ENCODE assay signal across 36 cellular contexts in the genomic region with DNA sequence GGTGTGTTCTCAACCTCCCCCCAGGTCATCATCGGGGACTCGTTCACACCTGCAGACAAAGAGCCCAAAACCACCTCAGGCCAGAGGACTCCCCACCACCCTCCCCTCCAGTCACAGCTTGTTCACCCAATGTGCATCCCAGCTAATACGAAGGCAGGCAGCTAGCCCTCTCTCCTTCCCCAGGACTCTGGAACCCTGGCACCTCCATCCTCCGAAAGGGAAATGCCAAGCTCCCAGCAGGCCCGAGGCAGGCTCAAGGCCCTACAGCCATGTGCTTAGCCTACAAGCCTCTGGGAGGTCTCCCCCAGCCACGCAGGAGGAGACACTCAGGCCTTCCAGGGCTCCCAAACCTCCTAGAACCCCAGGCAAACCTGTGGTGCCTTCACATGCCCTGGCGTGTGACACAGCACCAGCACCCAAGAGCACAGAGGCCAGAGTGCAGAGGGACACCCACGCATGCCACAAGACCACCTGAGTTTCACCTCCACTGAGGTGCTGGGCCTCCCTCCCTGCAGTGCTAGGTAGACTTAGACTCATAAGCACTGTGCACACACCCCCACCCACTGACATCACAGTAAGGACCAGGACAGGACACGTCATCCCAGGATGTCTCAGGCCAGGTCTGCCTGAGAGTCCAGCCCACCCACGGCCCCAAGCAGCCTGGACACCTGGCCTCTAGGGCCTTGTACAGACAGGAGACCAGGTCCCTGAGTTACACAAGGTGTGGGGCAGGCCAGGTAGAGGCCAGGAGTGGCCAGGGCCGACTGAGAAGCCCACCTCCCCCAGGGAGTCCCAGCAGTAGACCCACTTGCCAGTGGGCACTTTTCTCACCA. TPM values are rescaled to one million over a fixed set of nuclear protein-coding genes. Genes with fewer than 3 reads are reported as not detected.
"Had no signal": no experiment of that assay in that cellular context is flagged by ENCODE, and none has a peak within 500 bp of the region (broad histone marks: within the 10 kb centered on the region; RNA-seq: fewer than 3 reads in every experiment).

No MANE protein-coding gene starts in this region.

- H2AFZ ChIP-seq: hepatocyte had no signal

- ATAC-seq: mucosa of descending colon; naive thymus-derived CD8-positive, alpha-beta T cell; stimulated activated naive B cell treated with anti-CD40 and anti-IgM and Interleukin-4, amounts not matched to agents 10 μg/mL and 1 μg/mL and 100 μg/mL, for 72 hours; stimulated activated naive CD8-positive, alpha-beta T cell treated with anti-CD3 and anti-CD28 coated beads, Interleukin-15, Interleukin-2, amounts not matched to agents 100 U/mL and 50 U/mL, for 24 hours; upper lobe of right lung had no signal

- DNase-seq: islet precursor cell; left ventricle myocardium inferior; midbrain; mucosa of descending colon; naive thymus-derived CD8-positive, alpha-beta T cell; occipital lobe; ovary; right lobe of liver; stimulated activated CD4-positive, alpha-beta T cell treated with anti-CD3 and anti-CD28 coated beads, Interleukin-12 subunit alpha, Interleukin-12 subunit beta, amount 100 ng/mL, for 4 hours; stimulated activated CD4-positive, alpha-beta T cell treated with anti-CD3 and anti-CD28 coated beads, Interleukin-15, amount 100 ng/mL, for 24 hours; stimulated activated CD4-positive, alpha-beta T cell treated with anti-CD3 and anti-CD28 coated beads, Interleukin-2, amount 100 ng/mL, for 24 hours; stimulated activated CD4-positive, alpha-beta T cell treated with anti-CD3 and anti-CD28 coated beads, Interleukin-4, amount 100 ng/mL, for 1 hour; stimulated activated naive B cell treated with anti-CD40 and anti-IgM and Interleukin-4, amounts not matched to agents 10 μg/mL and 1 μg/mL and 100 μg/mL, for 72 hours; stimulated activated naive CD8-positive, alpha-beta T cell treated with anti-CD3 and anti-CD28 coated beads, Interleukin-15, Interleukin-2, amounts not matched to agents 100 U/mL and 50 U/mL, for 24 hours; stomach; testis; tibial artery; trophoblast cell; upper lobe of right lung had no signal

- H3K4me1 ChIP-seq: right atrium auricular region, right lobe of liver, stomach, testis, upper lobe of right lung had no signal

- H3K79me2 ChIP-seq: hepatocyte had no signal

- H3K4me1 Mint-ChIP-seq: nephron, neural crest cell had no signal

- H3K9me3 ChIP-seq: left ventricle myocardium inferior, mucosa of descending colon, neutrophil, ovary, right atrium auricular region, right lobe of liver, stomach, testis, tibial artery, upper lobe of right lung had no signal

- H3K9me3 Mint-ChIP-seq: memory B cell; naive thymus-derived CD8-positive, alpha-beta T cell; nephron; neural crest cell; stimulated activated naive B cell treated with anti-CD40 and anti-IgM and Interleukin-4, amounts not matched to agents 10 μg/mL and 1 μg/mL and 100 μg/mL, for 72 hours had no signal

- H3K4me3 ChIP-seq: hepatocyte, left ventricle myocardium inferior, lung, mucosa of descending colon, ovary, right atrium auricular region, right lobe of liver, smooth muscle cell, stomach, testis, tibial artery, upper lobe of right lung had no signal

- FAIRE-seq: urothelium cell line had no signal

- H3K36me3 ChIP-seq: ovary had no signal

- H3K27me3 ChIP-seq: hepatocyte, neutrophil, ovary, right atrium auricular region, right lobe of liver, stomach, testis, tibial artery, upper lobe of right lung had no signal

- H3K27ac ChIP-seq: hepatocyte, left ventricle myocardium inferior, neutrophil, ovary, right atrium auricular region, right lobe of liver, stomach, testis, tibial artery, upper lobe of right lung had no signal

- H3K27me3 Mint-ChIP-seq: memory B cell; naive thymus-derived CD8-positive, alpha-beta T cell; progenitor cell of endocrine pancreas; stimulated activated naive B cell treated with anti-CD40 and anti-IgM and Interleukin-4, amounts not matched to agents 10 μg/mL and 1 μg/mL and 100 μg/mL, for 72 hours had no signal

- H3K27ac Mint-ChIP-seq: memory B cell, nephron, progenitor cell of endocrine pancreas had no signal

- H3K4me3 Mint-ChIP-seq: memory B cell; naive thymus-derived CD8-positive, alpha-beta T cell; nephron; neural crest cell; stimulated activated naive B cell treated with anti-CD40 and anti-IgM and Interleukin-4, amounts not matched to agents 10 μg/mL and 1 μg/mL and 100 μg/mL, for 72 hours had no signal

- H3K4me2 ChIP-seq: hepatocyte, smooth muscle cell had no signal

RNA-seq across cellular contexts. Expression of a gene that starts 6.5 kb away (rescaled TPM):
- total RNA-seq: hepatocyte; kidney epithelial cell; left ventricle myocardium inferior; lower leg skin; mesenteric fat pad; mucosa of descending colon; myocyte; naive thymus-derived CD8-positive, alpha-beta T cell; neural crest cell; occipital lobe; ovary; progenitor cell of endocrine pancreas; pulmonary artery endothelial cell; renal cortical epithelial cell; right atrium auricular region; right lobe of liver; skeletal muscle tissue; smooth muscle cell; stomach; upper lobe of right lung had no signal
- polyA plus RNA-seq: hepatocyte; naive thymus-derived CD8-positive, alpha-beta T cell; smooth muscle cell had no signal

RNA-seq across cellular contexts. Expression of a gene that starts 12.5 kb away (rescaled TPM):
- total RNA-seq: hepatocyte; kidney epithelial cell; left ventricle myocardium inferior; lung; mesenteric fat pad; mucosa of descending colon; myocyte; naive thymus-derived CD8-positive, alpha-beta T cell; neural crest cell; occipital lobe; ovary; progenitor cell of endocrine pancreas; renal cortical epithelial cell; right atrium auricular region; right lobe of liver; skeletal muscle tissue; smooth muscle cell; stomach; upper lobe of right lung had no signal
- polyA plus RNA-seq: hepatocyte; lung; naive thymus-derived CD8-positive, alpha-beta T cell; ovary; smooth muscle cell; stomach had no signal
